Comparison of ENCODE assay signal across 9 cellular contexts in genomic region chr2:41720702-41721344, GRCh38.
DNase-seq lines count a peak whose midpoint lies in the region; ATAC-seq and TF ChIP-seq lines count a peak whose summit lies in the region.
"Had no signal": no experiment of that assay in that cellular context is flagged by ENCODE, and none has a peak within 500 bp of the region (broad histone marks: within the 10 kb centered on the region; RNA-seq: fewer than 3 reads in every experiment).

No MANE protein-coding gene starts in this region.

- TF ChIP-seq CTCF in right atrium auricular region (IDR thresholded peaks at IDR 0.05): no peak

- peak overlapping the region; percentile 19 to 40 for H3K27ac ChIP-seq in right atrium auricular region

- peaks cover 0 to 3% of the 10 kb centered on the region in 2 donors for H3K4me1 ChIP-seq in right atrium auricular region

- no peak overlapping the region for H3K4me3 ChIP-seq in right atrium auricular region

- no peaks in the 10 kb centered on the region for H3K9me3 ChIP-seq in right atrium auricular region

- H3K36me3 ChIP-seq in right atrium auricular region: no peaks in the 10 kb centered on the region

- no peaks in the 10 kb centered on the region for H3K27me3 ChIP-seq in right atrium auricular region

- ATAC-seq in GM21528 (IDR thresholded peaks at IDR 0.05; ENCODE audit: low FRiP score, unreplicated experiment) (peak; percentile 11), HG03520 (IDR thresholded peaks at IDR 0.05; ENCODE audit: unreplicated experiment) (peak; percentile 5), HG02852 (IDR thresholded peaks at IDR 0.05; ENCODE audit: unreplicated experiment) (no peak)

- DNase-seq in EH (ENCODE audit: low read depth) (peak; percentile 50), right atrium auricular region (ENCODE audit: low spot score) (no peak), putamen (ENCODE audit: low spot score) (no peak), NCI-H226 (no peak), NK-92 (lab: John Stamatoyannopoulos, UW; ENCODE audit: unreplicated experiment) (no peak)
- DNase-seq: activated CD4-positive, CD25-positive, alpha-beta regulatory T cell had no signal
